ENCODE assay signal across 9 cellular contexts in the genomic region with DNA sequence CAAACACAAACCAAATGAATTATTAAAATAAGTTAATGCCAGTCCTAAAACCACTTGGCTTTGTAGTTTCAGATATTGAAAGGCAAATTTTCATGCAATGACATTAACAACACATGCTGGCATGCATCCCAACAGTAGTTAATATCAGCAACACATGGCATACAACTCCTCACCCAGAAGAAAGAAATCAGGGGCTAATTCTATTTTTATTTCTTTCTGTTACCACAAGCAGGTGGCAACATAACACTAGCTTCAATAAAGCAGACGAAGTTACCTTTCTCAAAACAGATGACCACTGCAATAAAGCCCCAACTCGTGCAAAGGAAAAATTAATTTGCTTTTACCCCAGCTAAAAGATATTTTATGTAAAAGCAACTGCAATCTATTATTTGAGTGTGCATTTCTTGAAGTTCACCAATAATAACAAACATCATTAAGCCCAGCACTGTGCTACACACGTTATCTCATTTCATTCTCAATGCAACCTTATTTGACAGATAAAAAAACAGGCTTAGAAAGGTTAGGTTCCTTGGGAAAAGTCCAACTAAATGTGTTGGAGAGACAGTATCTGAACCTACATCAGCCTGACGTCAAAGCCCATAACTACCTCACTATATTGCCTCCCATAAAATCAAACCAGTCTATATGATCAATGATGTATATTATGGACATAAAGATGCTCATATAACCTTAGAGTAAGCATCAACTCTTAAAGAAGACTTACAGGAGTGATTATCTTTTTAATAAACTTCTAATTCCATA. TPM values are rescaled to one million over a fixed set of nuclear protein-coding genes. Genes with fewer than 3 reads are reported as not detected.
DNase-seq lines count a peak whose midpoint lies in the region; ATAC-seq and TF ChIP-seq lines count a peak whose summit lies in the region.
"Had no signal": no experiment of that assay in that cellular context is flagged by ENCODE, and none has a peak within 500 bp of the region (broad histone marks: within the 10 kb centered on the region; RNA-seq: fewer than 3 reads in every experiment).

No MANE protein-coding gene starts in this region.

- no peaks in the 10 kb centered on the region for H3K9me3 Mint-ChIP-seq in IgD-negative memory B cell
- no peaks in the 10 kb centered on the region for H3K9me3 Mint-ChIP-seq in chondrocyte (ENCODE audit: low read depth)
- H3K9me3 Mint-ChIP-seq in nephron progenitor cell = peaks cover 8% of the 10 kb centered on the region

- H3K4me1 Mint-ChIP-seq in IgD-negative memory B cell = peaks cover 45 to 59% (median 56%) of the 10 kb centered on the region in 3 donors
- peaks cover 57% of the 10 kb centered on the region for H3K4me1 Mint-ChIP-seq in chondrocyte (ENCODE audit: low read depth)
- peaks cover 71% of the 10 kb centered on the region for H3K4me1 Mint-ChIP-seq in nephron progenitor cell

- no peaks in the 10 kb centered on the region for H3K9me3 ChIP-seq in DND-41 (ENCODE audit: insufficient read depth, low read length, severe bottlenecking)

- peaks cover 51% of the 10 kb centered on the region for H4K20me1 ChIP-seq in DND-41 (ENCODE audit: insufficient read depth, low read length)

- ATAC-seq in DND-41 (ENCODE audit: insufficient read depth, low read depth) (no peak), GM19328 (IDR thresholded peaks at IDR 0.05; ENCODE audit: unreplicated experiment) (no peak), HG02642 (IDR thresholded peaks at IDR 0.05; ENCODE audit: poor library complexity, unreplicated experiment) (no peak)

- H3K27me3 Mint-ChIP-seq in IgD-negative memory B cell = no peaks in the 10 kb centered on the region
- H3K27me3 Mint-ChIP-seq in chondrocyte (ENCODE audit: low read depth) = no peaks in the 10 kb centered on the region
- H3K27me3 Mint-ChIP-seq in nephron progenitor cell (ENCODE audit: low read depth, poor library complexity) = no peaks in the 10 kb centered on the region

- peak overlapping the region; percentile 21 for H3K27ac ChIP-seq in DND-41 (ENCODE audit: low read length)

- H3K4me3 ChIP-seq in DND-41 (ENCODE audit: low read depth in 1 of 2, low read length in 2 of 2) (peak overlapping the region; percentile 57 to 71; a peak in 3 of 4 replicates), lower leg skin (ENCODE audit: low read depth, poor library complexity, severe bottlenecking) (no peak overlapping the region)

- H3K27ac Mint-ChIP-seq in IgD-negative memory B cell = peak overlapping the region in 1 of 3 donors; percentile 24
- H3K27ac Mint-ChIP-seq in chondrocyte (ENCODE audit: unreplicated experiment) = peak overlapping the region; percentile 18
- H3K27ac Mint-ChIP-seq in nephron progenitor cell = no peak overlapping the region

- DNase-seq in DND-41 = no peak
- DNase-seq in chondrocyte (ENCODE audit: low spot score) = no peak
- DNase-seq in nephron progenitor cell = no peak
- no peak for DNase-seq in lower leg skin (ENCODE audit: low spot score in 2 of 2)
- DNase-seq in amniotic stem cell (lab: John Stamatoyannopoulos, UW) = no peak
- DNase-seq: effector CD4-positive, alpha-beta T cell had no signal

- TF ChIP-seq POLR2A in lower leg skin (IDR thresholded peaks at IDR 0.05) = no peak

- H3K36me3 Mint-ChIP-seq in IgD-negative memory B cell (peaks cover 2% of the 10 kb centered on the region), chondrocyte (ENCODE audit: low read depth) (no peaks in the 10 kb centered on the region), nephron progenitor cell (ENCODE audit: low read depth) (peaks cover 23% of the 10 kb centered on the region)

- H3K27me3 ChIP-seq in DND-41 (ENCODE audit: insufficient read depth, low read length, poor library complexity) = no peaks in the 10 kb centered on the region

- TF ChIP-seq CTCF in DND-41 (IDR thresholded peaks at IDR 0.05; ENCODE audit: borderline replicate concordance, extremely low read depth, low read length, poor library complexity, severe bottlenecking) (peak; percentile 24), chondrocyte (IDR thresholded peaks at IDR 0.05) (peak; percentile 32), nephron progenitor cell (IDR thresholded peaks at IDR 0.05) (no peak), lower leg skin (IDR thresholded peaks at IDR 0.05) (no peak)

- peak overlapping the region; percentile 84 for H3K4me2 ChIP-seq in DND-41 (ENCODE audit: insufficient read depth, low read length)

- peaks cover 80% of the 10 kb centered on the region for H3K79me2 ChIP-seq in DND-41 (ENCODE audit: insufficient read depth, low read length)

- peak overlapping the region; percentile 94 for H3K9ac ChIP-seq in DND-41 (ENCODE audit: low read depth, low read length)

- H3K36me3 ChIP-seq in DND-41 (ENCODE audit: insufficient read depth, low read length) = peaks cover 27% of the 10 kb centered on the region

- H3K4me3 Mint-ChIP-seq in IgD-negative memory B cell = peak overlapping the region; percentile 35 to 83 (median 79)
- H3K4me3 Mint-ChIP-seq in chondrocyte (ENCODE audit: unreplicated experiment) = peak overlapping the region; percentile 28
- H3K4me3 Mint-ChIP-seq in nephron progenitor cell = peak overlapping the region; percentile 99

- WGBS in lower leg skin, 2 donors = 27 to 30% methylated on average over 4 of the region's 4 CpGs

- H2AFZ ChIP-seq in DND-41 (ENCODE audit: low read depth, low read length) = no peak overlapping the region

- peaks cover 67% of the 10 kb centered on the region for H3K4me1 ChIP-seq in DND-41 (ENCODE audit: insufficient read depth, low read length)

- intact Hi-C loops in lower leg skin (cut with DNase I; ENCODE audit: low total_unique reads) = no loop called here

RNA-seq across cellular contexts. Expression of gene TOP2B, which starts 2.8 kb away (rescaled TPM):
- polyA plus RNA-seq in IgD-negative memory B cell = 46.0 TPM
- total RNA-seq in chondrocyte (73.2 to 107 TPM (median 80.9 TPM) in 3 replicates), lower leg skin (10 to 100 TPM; 62.9 to 77.4 (median 65.4) TPM)

Comparison
In these comparisons a context has a peak if more than half of its experiments do, and no peak if none do; other contexts are left out.
1. CTCF ChIP-seq: peak in DND-41 (single experiment) and chondrocyte (single experiment); none in nephron progenitor cell (single experiment) and lower leg skin (0 of 3).
2. H3K4me3 Mint-ChIP-seq: peak in every context shown above with its lines; median percentile 99 in nephron progenitor cell; 79 in IgD-negative memory B cell; 28 in chondrocyte.